ENCODE assay signal across 1 cellular context in genomic region chr1:155023627-155024026, GRCh38.
TF ChIP-seq lines count a peak whose summit lies in the region.

No MANE protein-coding gene starts in this region.

TF ChIP-seq in A549, 52 proteins besides CTCF, POLR2A, EP300 and RAD21 (continued from another document):
- TF ChIP-seq HMGXB4 (CRISPR knock-in tag; IDR thresholded peaks at IDR 0.05; ENCODE audit: borderline replicate concordance) (no peak), FOSB (CRISPR knock-in tag; IDR thresholded peaks at IDR 0.05) (no peak), EHMT2 (IDR thresholded peaks at IDR 0.05; ENCODE audit: low read depth) (no peak), MYC (IDR thresholded peaks at IDR 0.05; ENCODE audit: borderline replicate concordance, low read length) (no peak), RCOR1 (IDR thresholded peaks at IDR 0.05; ENCODE audit: low read depth, low read length) (no peak), JUNB (IDR thresholded peaks at IDR 0.05) (no peak), PBX3 (IDR thresholded peaks at IDR 0.05) (no peak), ATOH8 (CRISPR knock-in tag; IDR thresholded peaks at IDR 0.05; ENCODE audit: low read depth) (no peak), POLR2AphosphoS2 (conservative IDR thresholded peaks at IDR 0.05; ENCODE audit: low read length) (no peak), HDAC2 (IDR thresholded peaks at IDR 0.05) (no peak), SMC3 (IDR thresholded peaks at IDR 0.05) (no peak), HOXB13 (CRISPR knock-in tag; IDR thresholded peaks at IDR 0.05; ENCODE audit: low read depth) (no peak), CBX8 (IDR thresholded peaks at IDR 0.05) (no peak), SREBF2 (IDR thresholded peaks at IDR 0.05) (no peak), BCL3 (IDR thresholded peaks at IDR 0.05) (no peak)
- TF ChIP-seq, protein P1, sequence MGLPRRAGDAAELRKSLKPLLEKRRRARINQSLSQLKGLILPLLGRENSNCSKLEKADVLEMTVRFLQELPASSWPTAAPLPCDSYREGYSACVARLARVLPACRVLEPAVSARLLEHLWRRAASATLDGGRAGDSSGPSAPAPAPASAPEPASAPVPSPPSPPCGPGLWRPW (IDR thresholded peaks at IDR 0.05) = no peak
